In genomic region chrX:145792281-145792680, GRCh38 we compare ENCODE assay signal across 9 cellular contexts. TPM values are rescaled to one million over a fixed set of nuclear protein-coding genes. Genes with fewer than 3 reads are reported as not detected.
"Had no signal": no experiment of that assay in that cellular context is flagged by ENCODE, and none has a peak within 500 bp of the region (broad histone marks: within the 10 kb centered on the region; RNA-seq: fewer than 3 reads in every experiment).

No MANE protein-coding gene starts in this region.

- H3K4me1 Mint-ChIP-seq: GM23338 had no signal

- H3K4me3 Mint-ChIP-seq: GM23338, H9 had no signal

- H3K4me3 ChIP-seq: GM23338, K562 had no signal

- H3K27ac Mint-ChIP-seq: GM23338, H9 had no signal

- DNase-seq: H9, HCEC 1CT, IMR-90 had no signal

- H3K4me2 ChIP-seq: GM23338 had no signal

- H2AFZ ChIP-seq: GM23338 had no signal

- FAIRE-seq: H1, H54, HTR-8/SVneo, K562 had no signal

RNA-seq across cellular contexts. Expression of gene SLITRK2, which starts 25.3 kb away (rescaled TPM):
- total RNA-seq: HT-29, IMR-90, K562 had no signal
